In the genomic region with DNA sequence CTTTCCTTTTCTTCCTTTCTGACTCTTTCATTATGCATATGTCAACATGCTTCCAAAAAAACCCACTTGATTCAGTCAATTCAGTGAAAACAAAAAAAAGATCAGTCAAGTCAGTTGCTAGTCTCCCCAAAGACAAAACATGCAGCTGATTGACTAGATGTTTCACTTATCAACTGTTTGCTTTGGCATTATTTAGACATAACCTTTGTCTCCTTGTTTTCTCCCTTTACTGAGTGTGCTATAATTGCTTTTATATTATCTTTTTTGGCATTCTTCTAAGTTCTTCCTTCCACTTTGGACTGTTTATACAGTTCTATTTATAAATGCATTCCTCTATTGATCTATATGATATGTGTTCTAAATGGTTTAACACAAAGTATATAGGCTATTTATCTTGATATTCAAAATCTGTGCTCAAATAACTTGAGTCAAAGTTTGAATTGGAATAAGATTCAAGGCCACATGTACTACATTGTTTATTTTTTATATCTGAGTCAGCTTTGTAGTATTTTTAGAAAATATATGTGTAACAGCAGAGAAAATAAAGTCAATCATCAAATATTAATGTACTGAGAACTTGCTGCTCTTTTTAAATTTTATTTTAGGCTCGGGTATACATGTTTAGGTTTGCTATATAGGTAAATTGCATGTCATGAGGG, we compare ENCODE assay signal across 21 cellular contexts.
DNase-seq lines count a peak whose midpoint lies in the region; ATAC-seq and TF ChIP-seq lines count a peak whose summit lies in the region.
"Had no signal": no experiment of that assay in that cellular context is flagged by ENCODE, and none has a peak within 500 bp of the region (broad histone marks: within the 10 kb centered on the region; RNA-seq: fewer than 3 reads in every experiment).

No MANE protein-coding gene starts in this region.

- no peak overlapping the region for H3K23ac ChIP-seq in IMR-90 (ENCODE audit: low read depth, low read length)

- no peak overlapping the region for H2AK9ac ChIP-seq in IMR-90 (replicated peaks; ENCODE audit: low read depth, low read length, poor library complexity)

- CTCF ChIA-PET in IMR-90 (lab: Yijun Ruan, JAX): no interaction called here

- H3K27me3 ChIP-seq in IMR-90 (ENCODE audit: control insufficient read depth, insufficient read depth, low read length): no peaks in the 10 kb centered on the region; the same call in 1 of the 2 replicates

- no peak for TF ChIP-seq RAD21 in IMR-90 (IDR thresholded peaks at IDR 0.05; ENCODE audit: low read length)

- in situ Hi-C loops in IMR-90 (cut with MboI; ENCODE audit: low sequenced_read_pairs): no loop called here
- in situ Hi-C loops in astrocyte of the spinal cord (cut with HindIII; ENCODE audit: low sequenced_read_pairs): no loop called here

- no peak overlapping the region for H3K27ac ChIP-seq in IMR-90 (ENCODE audit: insufficient read depth, low read length)
- H3K27ac ChIP-seq: GM23248 had no signal

- no peak for TF ChIP-seq POLR2A in IMR-90 (IDR thresholded peaks at IDR 0.05; ENCODE audit: low read depth, low read length)

- intact Hi-C loops in IMR-90 (cut with micrococcal nuclease): loop anchor here (1.0 kb wide), 1 partner anchor 37 kb away; no protein-coding TSS in a partner anchor

- H2BK20ac ChIP-seq in IMR-90 (ENCODE audit: low read depth, low read length): no peak overlapping the region

- H3K4me3 ChIP-seq in IMR-90 (ENCODE audit: insufficient read depth, low read depth, low read length): no peak overlapping the region
- H3K4me3 ChIP-seq in astrocyte of the spinal cord (ENCODE audit: low read depth, low read length): no peak overlapping the region
- H3K4me3 ChIP-seq: GM23248 had no signal

- H3K9me3 ChIP-seq in IMR-90 (ENCODE audit: control insufficient read depth, insufficient read depth, low read length): no peaks in the 10 kb centered on the region; the same call in 1 of the 2 replicates

- no peak overlapping the region for H2BK5ac ChIP-seq in IMR-90 (ENCODE audit: low read depth, low read length, poor library complexity, severe bottlenecking)

- no peak overlapping the region for H3K4me2 ChIP-seq in IMR-90 (ENCODE audit: low read depth, low read length)

- no peak overlapping the region for H2AFZ ChIP-seq in IMR-90 (replicated peaks; ENCODE audit: low read length, poor library complexity)
- H2AFZ ChIP-seq: GM23248 had no signal

- H2BK15ac ChIP-seq in IMR-90 (ENCODE audit: low read depth, low read length): no peak overlapping the region

- POLR2A ChIA-PET in IMR-90 (lab: Charles Lee; ENCODE audit: unreplicated experiment): no interaction called here

- H3K9ac ChIP-seq in IMR-90 (ENCODE audit: low read depth, low read length): no peak overlapping the region
- H3K9ac ChIP-seq: GM23248 had no signal

- no peaks in the 10 kb centered on the region for H3K36me3 ChIP-seq in IMR-90 (ENCODE audit: control insufficient read depth, insufficient read depth, low read length)

- H3K4me1 ChIP-seq in IMR-90 (ENCODE audit: control insufficient read depth, insufficient read depth, low read length): no peaks in the 10 kb centered on the region

- no peak overlapping the region for H3K4ac ChIP-seq in IMR-90 (ENCODE audit: low read depth, low read length)

- dilution Hi-C loops in IMR-90 (cut with HindIII; ENCODE audit: low sequenced_read_pairs, unreplicated experiment): no loop called here

- no peak overlapping the region for H4K91ac ChIP-seq in IMR-90 (ENCODE audit: insufficient read depth, low read depth, low read length)

- DNase-seq in IMR-90: peak; percentile 1
- peak; percentile 9 for DNase-seq in astrocyte of the spinal cord (ENCODE audit: low read depth, low spot score)
- peak; percentile 1 for DNase-seq in iris pigment epithelial cell (ENCODE audit: low read depth)
- peak; percentile 12 for DNase-seq in smooth muscle cell of the brain vasculature (ENCODE audit: low read depth, low spot score)
- no peak for DNase-seq in stimulated activated CD4-positive, alpha-beta T cell treated with anti-CD3 and anti-CD28 coated beads, Interleukin-15, amount 100 ng/mL, for 24 hours
- DNase-seq: CD4-positive, alpha-beta T cell; COR-L47; DMS79 treated with DMSO at 0.1 percent for 48 hours; GM23248; H9; Karpas-422; NCI-H1417; NCI-H1694 treated with DMSO at 0.1 percent for 48 hours; NCI-H2081 treated with DMSO at 0.1 percent for 48 hours; NCI-H2171 treated with DMSO at 0.1 percent for 48 hours; NCI-H446 treated with DMSO at 0.1 percent for 48 hours; NCI-H526 treated with DMSO at 0.1 percent for 48 hours; OCI-M1; Right ventricle myocardium superior had no signal

- no peak overlapping the region for H3K18ac ChIP-seq in IMR-90 (ENCODE audit: low read depth, low read length)

- no peak overlapping the region for H2AK5ac ChIP-seq in IMR-90 (ENCODE audit: low read depth, low read length)

- BruUV-seq in IMR-90 (replicated peaks; lab: Mats Ljungman, UMichigan): no TSS peak

- ATAC-seq in IMR-90 (ENCODE audit: low read depth) (no peak), HG02798 (IDR thresholded peaks at IDR 0.05; ENCODE audit: poor library complexity, unreplicated experiment) (no peak), GM18867 (IDR thresholded peaks at IDR 0.05; ENCODE audit: unreplicated experiment) (no peak)

- no peak overlapping the region for H4K5ac ChIP-seq in IMR-90 (ENCODE audit: low read depth, low read length)

- TF ChIP-seq CTCF in IMR-90 (conservative IDR thresholded peaks at IDR 0.05; ENCODE audit: low read depth, low read length) (no peak), astrocyte of the spinal cord (IDR thresholded peaks at IDR 0.05; ENCODE audit: low read depth, low read length) (no peak)

- no peak overlapping the region for H2BK120ac ChIP-seq in IMR-90 (ENCODE audit: low read depth, low read length)

- no peak overlapping the region for H4K8ac ChIP-seq in IMR-90 (ENCODE audit: low read depth in 2 of 2, low read length in 2 of 2)

- no peak overlapping the region for H3K14ac ChIP-seq in IMR-90 (replicated peaks; ENCODE audit: low read depth, low read length)

- no CpG with 5 or more reads among the region's 1 CpG for WGBS in IMR-90 (ENCODE audit: extremely low coverage in 2 of 2, insufficient read length in 1 of 2), 2 experiments

- H3K9me1 ChIP-seq in IMR-90 (ENCODE audit: insufficient read depth, low read length): no peaks in the 10 kb centered on the region

- no peaks in the 10 kb centered on the region for H4K20me1 ChIP-seq in IMR-90 (ENCODE audit: insufficient read depth, low read length)

- no peaks in the 10 kb centered on the region for H3K79me1 ChIP-seq in IMR-90 (ENCODE audit: low read depth in 1 of 2, low read length in 2 of 2)

- no peak overlapping the region for H3K56ac ChIP-seq in IMR-90 (ENCODE audit: extremely low read depth, insufficient read depth, low read length)

TF ChIP-seq in IMR-90, 13 proteins besides CTCF, POLR2A, EP300 and RAD21:
- TF ChIP-seq BHLHE40 (IDR thresholded peaks at IDR 0.05; ENCODE audit: low read depth, low read length): no peak
- TF ChIP-seq SMC3 (IDR thresholded peaks at IDR 0.05; ENCODE audit: low read depth, low read length): no peak
- TF ChIP-seq RCOR1 (IDR thresholded peaks at IDR 0.05; ENCODE audit: insufficient replicate concordance, low read length): no peak
- TF ChIP-seq CEBPB (IDR thresholded peaks at IDR 0.05; ENCODE audit: low read depth, low read length): no peak
- TF ChIP-seq MAFK (IDR thresholded peaks at IDR 0.05; ENCODE audit: low read depth, low read length): no peak
- no peak for TF ChIP-seq NFE2L2 (IDR thresholded peaks at IDR 0.05; ENCODE audit: low read depth, low read length)
- TF ChIP-seq, protein P1, sequence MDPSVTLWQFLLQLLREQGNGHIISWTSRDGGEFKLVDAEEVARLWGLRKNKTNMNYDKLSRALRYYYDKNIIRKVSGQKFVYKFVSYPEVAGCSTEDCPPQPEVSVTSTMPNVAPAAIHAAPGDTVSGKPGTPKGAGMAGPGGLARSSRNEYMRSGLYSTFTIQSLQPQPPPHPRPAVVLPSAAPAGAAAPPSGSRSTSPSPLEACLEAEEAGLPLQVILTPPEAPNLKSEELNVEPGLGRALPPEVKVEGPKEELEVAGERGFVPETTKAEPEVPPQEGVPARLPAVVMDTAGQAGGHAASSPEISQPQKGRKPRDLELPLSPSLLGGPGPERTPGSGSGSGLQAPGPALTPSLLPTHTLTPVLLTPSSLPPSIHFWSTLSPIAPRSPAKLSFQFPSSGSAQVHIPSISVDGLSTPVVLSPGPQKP (IDR thresholded peaks at IDR 0.05; ENCODE audit: borderline replicate concordance, low read depth, low read length): no peak
- TF ChIP-seq CHD1 (IDR thresholded peaks at IDR 0.05; ENCODE audit: low read depth, low read length): no peak
- TF ChIP-seq, protein P2, sequence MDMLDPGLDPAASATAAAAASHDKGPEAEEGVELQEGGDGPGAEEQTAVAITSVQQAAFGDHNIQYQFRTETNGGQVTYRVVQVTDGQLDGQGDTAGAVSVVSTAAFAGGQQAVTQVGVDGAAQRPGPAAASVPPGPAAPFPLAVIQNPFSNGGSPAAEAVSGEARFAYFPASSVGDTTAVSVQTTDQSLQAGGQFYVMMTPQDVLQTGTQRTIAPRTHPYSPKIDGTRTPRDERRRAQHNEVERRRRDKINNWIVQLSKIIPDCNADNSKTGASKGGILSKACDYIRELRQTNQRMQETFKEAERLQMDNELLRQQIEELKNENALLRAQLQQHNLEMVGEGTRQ (IDR thresholded peaks at IDR 0.05; ENCODE audit: low read depth, low read length): no peak
- TF ChIP-seq MXI1 (IDR thresholded peaks at IDR 0.05; ENCODE audit: borderline replicate concordance, low read depth, low read length): no peak
- no peak for TF ChIP-seq RFX5 (IDR thresholded peaks at IDR 0.05; ENCODE audit: low read depth, low read length)
- no peak for TF ChIP-seq MAZ (IDR thresholded peaks at IDR 0.05; ENCODE audit: borderline replicate concordance, low read depth, low read length)
- no peak for TF ChIP-seq FOS (IDR thresholded peaks at IDR 0.05; ENCODE audit: low read depth, low read length)
TF ChIP-seq in IMR-90: peak in this region for 0.
